ENCODE assay signal across 11 cellular contexts in the genomic region with DNA sequence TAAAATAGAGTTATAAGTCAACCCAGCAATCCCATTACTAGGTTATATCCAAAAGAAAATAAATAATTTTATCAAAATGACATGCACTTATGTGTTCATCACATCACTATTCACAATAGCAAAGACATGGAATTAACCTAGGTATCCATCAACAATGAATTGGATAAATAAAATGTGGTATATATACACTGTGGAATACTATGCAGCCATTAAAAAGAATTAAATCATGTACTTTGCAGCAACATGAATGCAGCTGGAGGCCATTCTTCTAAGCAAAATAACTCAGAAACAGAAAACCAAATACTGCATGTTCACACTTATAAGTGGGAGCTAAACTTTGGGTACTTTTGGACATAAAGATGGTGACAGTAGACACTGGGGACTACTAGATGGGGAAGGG.
"Had no signal": no experiment of that assay in that cellular context is flagged by ENCODE, and none has a peak within 500 bp of the region (broad histone marks: within the 10 kb centered on the region; RNA-seq: fewer than 3 reads in every experiment).

No MANE protein-coding gene starts in this region.

- H3K4me1 Mint-ChIP-seq: GM23338 had no signal

- H2AFZ ChIP-seq: GM23248, GM23338 had no signal

- H3K9ac ChIP-seq: GM23248 had no signal

- H3K27ac Mint-ChIP-seq: GM23338, H9, HFFc6 had no signal

- H3K4me3 Mint-ChIP-seq: GM23338, H9, HFFc6 had no signal

- ATAC-seq: GM23338, HCT116 had no signal

- H3K27ac ChIP-seq: GM23248 had no signal

- H3K4me2 ChIP-seq: GM23338 had no signal

- FAIRE-seq: H1, H54 had no signal

- H3K9me3 Mint-ChIP-seq: GM23338 had no signal

- H3K36me3 ChIP-seq: HAP-1 had no signal

- H3K9me3 ChIP-seq: HAP-1 had no signal

- DNase-seq: GM23248, GOT3, H7, H9, HCEC 1CT, HFFc6 had no signal

- H3K4me3 ChIP-seq: GM23248, GM23338, HAP-1 had no signal
